In genomic region chr1:85576256-85576641, GRCh38 we compare ENCODE assay signal across 8 cellular contexts. TPM values are rescaled to one million over a fixed set of nuclear protein-coding genes. Genes with fewer than 3 reads are reported as not detected.
A peak's percentile ranks its signal among the peaks of the same experiment; 100 is the strongest.
DNase-seq lines count a peak whose midpoint lies in the region; ATAC-seq and TF ChIP-seq lines count a peak whose summit lies in the region.

No MANE protein-coding gene starts in this region.

- ATAC-seq in GM19397 (IDR thresholded peaks at IDR 0.05; ENCODE audit: unreplicated experiment) (no peak), HG03139 (IDR thresholded peaks at IDR 0.05; ENCODE audit: unreplicated experiment) (no peak)

- peak overlapping the region; percentile 64 for H3K4me3 Mint-ChIP-seq in T-helper 1 cell treated with Interleukin-12 subunit alpha and Interleukin-12 subunit beta and Interleukin-4 antibody, amounts not matched to agents 30 μg/mL and 1 μg/mL, for 36 hours

- TF ChIP-seq CTCF in GM12864 (IDR thresholded peaks at IDR 0.05; ENCODE audit: low read depth, low read length, missing control alignments) (no peak), fibroblast of villous mesenchyme (IDR thresholded peaks at IDR 0.05; ENCODE audit: insufficient read depth, low read depth, low read length) (no peak)

- DNase-seq in GM12864 (ENCODE audit: low read depth) (no peak), fibroblast of villous mesenchyme (ENCODE audit: low read depth) (no peak), retina (peak; percentile 74), HuH-7.5 (ENCODE audit: low spot score) (no peak), germinal center (ENCODE audit: low spot score) (no peak)

- peaks cover 19% of the 10 kb centered on the region for H3K4me1 Mint-ChIP-seq in T-helper 1 cell treated with Interleukin-12 subunit alpha and Interleukin-12 subunit beta and Interleukin-4 antibody, amounts not matched to agents 30 μg/mL and 1 μg/mL, for 36 hours (ENCODE audit: low read depth)

- H3K27me3 Mint-ChIP-seq in T-helper 1 cell treated with Interleukin-12 subunit alpha and Interleukin-12 subunit beta and Interleukin-4 antibody, amounts not matched to agents 30 μg/mL and 1 μg/mL, for 36 hours (ENCODE audit: low read depth) = peaks cover 70% of the 10 kb centered on the region

- no peak overlapping the region for H3K27ac Mint-ChIP-seq in T-helper 1 cell treated with Interleukin-12 subunit alpha and Interleukin-12 subunit beta and Interleukin-4 antibody, amounts not matched to agents 30 μg/mL and 1 μg/mL, for 36 hours

- no peaks in the 10 kb centered on the region for H3K9me3 Mint-ChIP-seq in T-helper 1 cell treated with Interleukin-12 subunit alpha and Interleukin-12 subunit beta and Interleukin-4 antibody, amounts not matched to agents 30 μg/mL and 1 μg/mL, for 36 hours

- peaks cover 3% of the 10 kb centered on the region for H3K36me3 Mint-ChIP-seq in T-helper 1 cell treated with Interleukin-12 subunit alpha and Interleukin-12 subunit beta and Interleukin-4 antibody, amounts not matched to agents 30 μg/mL and 1 μg/mL, for 36 hours (ENCODE audit: low read depth)

- peak overlapping the region; percentile 82 for H3K4me3 ChIP-seq in GM12864 (ENCODE audit: low read depth, low read length)
- H3K4me3 ChIP-seq in fibroblast of villous mesenchyme (ENCODE audit: low read depth, low read length) = peak overlapping the region; percentile 67

RNA-seq across cellular contexts. Expression of gene CCN1, which starts 4.3 kb away (rescaled TPM):
- total RNA-seq in fibroblast of villous mesenchyme = 149 and 163 TPM in 2 replicates
